In genomic region chr14:94387051-94388026, GRCh38 we compare ENCODE assay signal across 1 cellular context.
TF ChIP-seq lines count a peak whose summit lies in the region.

No MANE protein-coding gene starts in this region.

TF ChIP-seq in liver, 16 proteins besides CTCF, POLR2A, EP300 and RAD21 (continued from another document):
- no peak for TF ChIP-seq REST (IDR thresholded peaks at IDR 0.05)
- TF ChIP-seq SP1 (IDR thresholded peaks at IDR 0.05) = peak; percentile 63
- TF ChIP-seq ATF3 (IDR thresholded peaks at IDR 0.05) = peak; percentile 53
- TF ChIP-seq TAF1 (conservative IDR thresholded peaks at IDR 0.05) = no peak
- peak; percentile 51 to 68 for TF ChIP-seq HNF4A (conservative IDR thresholded peaks at IDR 0.05)
- peak; percentile 83 for TF ChIP-seq NR2F2 (IDR thresholded peaks at IDR 0.05)
